In the genomic region with DNA sequence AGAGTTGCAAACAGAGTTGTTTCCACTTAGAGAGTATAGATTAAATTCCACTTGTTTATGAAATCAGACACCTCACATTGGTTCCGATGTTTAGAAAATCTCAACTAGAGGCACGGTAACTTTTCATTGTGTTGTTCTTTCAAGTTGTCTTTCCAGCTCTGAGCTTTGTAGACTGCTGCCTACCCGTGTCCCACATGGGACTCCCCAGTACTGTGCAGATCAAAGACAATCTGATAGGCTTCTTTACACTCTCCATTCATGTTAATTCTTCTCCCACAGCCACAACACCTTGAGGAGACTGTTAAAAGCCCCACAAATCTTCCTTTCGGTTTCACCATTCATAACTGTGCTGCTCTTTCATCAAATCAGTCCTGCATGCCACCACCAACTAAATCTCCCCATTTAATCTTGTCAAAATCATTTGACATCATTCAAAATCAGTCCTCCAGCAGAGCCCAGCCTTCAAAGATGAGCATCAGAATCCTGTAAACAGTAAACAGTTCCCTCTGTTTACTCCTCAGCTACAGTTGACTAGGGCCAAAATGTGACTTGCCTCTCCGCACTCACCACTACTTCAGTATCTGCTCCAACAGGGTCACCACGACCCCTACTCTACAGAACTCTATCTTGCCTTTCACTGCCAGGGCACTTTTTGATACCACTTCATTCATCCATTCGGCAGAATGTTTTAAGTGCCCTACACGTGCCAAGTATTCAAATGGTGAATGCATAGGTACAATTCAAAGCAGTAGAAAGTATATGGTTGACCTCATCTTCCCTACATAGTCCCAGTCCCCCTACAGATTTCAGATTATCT, we compare ENCODE assay signal across 8 cellular contexts. TPM values are rescaled to one million over a fixed set of nuclear protein-coding genes. Genes with fewer than 3 reads are reported as not detected.
DNase-seq lines count a peak whose midpoint lies in the region; ATAC-seq and TF ChIP-seq lines count a peak whose summit lies in the region.

No MANE protein-coding gene starts in this region.

- DNase-seq in activated T-cell treated with anti-CD3 and anti-CD28 coated beads for 24 hours (ENCODE audit: low read depth), result peak; percentile 26
- no peak for DNase-seq in activated T-cell treated with anti-CD3 and anti-CD28 coated beads, Interleukin-2, amount 50 U/mL, for 1 hour
- DNase-seq in brain microvascular endothelial cell, result no peak
- DNase-seq in skeletal muscle cell (ENCODE audit: low read depth), result no peak
- no peak for DNase-seq in hippocampal formation (lab: John Stamatoyannopoulos, UW)
- DNase-seq in posterior vena cava (ENCODE audit: low spot score), result no peak
- no peak for DNase-seq in left lobe of liver (ENCODE audit: low spot score)

- H3K27me3 ChIP-seq in brain microvascular endothelial cell (replicated peaks), result no peaks in the 10 kb centered on the region

- peak overlapping the region; percentile 14 for H3K27ac ChIP-seq in brain microvascular endothelial cell

- in situ Hi-C loops in brain microvascular endothelial cell (cut with HindIII; ENCODE audit: low pct_ligation_motif_present, low sequenced_read_pairs), result no loop called here

- ATAC-seq in HG03469 (IDR thresholded peaks at IDR 0.05; ENCODE audit: unreplicated experiment), result peak; percentile 52
- no peak for ATAC-seq in left lobe of liver

- TF ChIP-seq CTCF in brain microvascular endothelial cell (IDR thresholded peaks at IDR 0.05; ENCODE audit: low read depth, low read length, missing control alignments), result no peak

- peaks cover 75% of the 10 kb centered on the region for H3K36me3 ChIP-seq in brain microvascular endothelial cell (replicated peaks)

- peak overlapping the region; percentile 12 for H3K4me3 ChIP-seq in brain microvascular endothelial cell (ENCODE audit: low read depth, low read length)
- peak overlapping the region; percentile 18 for H3K4me3 ChIP-seq in skeletal muscle cell (ENCODE audit: low read depth, low read length)

- intact Hi-C loops in posterior vena cava (cut with DNase I), result loop anchor here in 1 of 2 donors (5.0 kb wide), 1 partner anchor 32 kb away; no protein-coding TSS in a partner anchor

RNA-seq across cellular contexts. Expression of a gene that starts 8.3 kb away (rescaled TPM):
- total RNA-seq in posterior vena cava (1,000 to 10,000 TPM in 1 of 2 donors, 100 to 1,000 TPM in 1; 815 to 1,045 TPM), left lobe of liver (61.3 TPM)

Comparison
In these comparisons a context has a peak if more than half of its experiments do, and no peak if none do; other contexts are left out.
1. RNA of a gene that starts 8.3 kb away (total RNA-seq): 815 to 1,045 TPM in posterior vena cava; 61.3 TPM in left lobe of liver (single experiment); every median in the first group is over 10 times any median in the second.